Comparison of ENCODE assay signal across 17 cellular contexts in the genomic region with DNA sequence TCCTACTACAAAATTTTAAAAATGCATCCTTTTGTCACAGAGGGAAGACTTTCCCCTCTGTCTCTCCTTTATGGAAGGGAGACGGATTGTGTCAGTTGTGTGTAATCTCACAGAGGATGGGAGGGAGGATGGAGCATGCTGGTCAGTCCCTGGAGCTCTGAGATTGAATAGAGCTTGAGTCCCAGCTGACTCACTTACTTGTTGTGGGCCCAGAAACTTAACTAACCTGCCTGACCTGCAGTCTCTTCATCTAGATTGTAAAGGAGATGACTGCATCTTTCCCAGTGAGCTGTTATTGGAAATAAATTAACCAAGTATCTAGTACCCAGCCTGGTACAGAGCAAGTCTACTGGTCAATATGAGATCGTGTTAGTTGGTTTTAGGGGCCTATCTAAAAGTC.
DNase-seq lines count a peak whose midpoint lies in the region; ATAC-seq and TF ChIP-seq lines count a peak whose summit lies in the region.
"Had no signal": no experiment of that assay in that cellular context is flagged by ENCODE, and none has a peak within 500 bp of the region (broad histone marks: within the 10 kb centered on the region; RNA-seq: fewer than 3 reads in every experiment).

No MANE protein-coding gene starts in this region.

- no peak for DNase-seq in activated naive CD4-positive, alpha-beta T cell treated with anti-CD3 and anti-CD28 coated beads, Interleukin-2, amount 50 U/mL, for 72 hours (ENCODE audit: low spot score in 2 of 2)
- DNase-seq in activated naive CD4-positive, alpha-beta T cell treated with Interleukin-2 at 50 U/mL for 16 hours: no peak
- no peak for DNase-seq in activated naive CD8-positive, alpha-beta T cell treated with anti-CD3 and anti-CD28 coated beads, Interleukin-2, amount 50 U/mL, for 24 hours
- DNase-seq: ACHN, AML-193, DMS 273 treated with DMSO at 0.1 percent for 48 hours, H9, NCI-H1105, NCI-H1694, NCI-H2227 treated with DMSO at 0.1 percent for 48 hours, NCI-H524 had no signal

- no peaks in the 10 kb centered on the region for H3K36me3 ChIP-seq in OCI-LY3 (replicated peaks; ENCODE audit: low read depth, low read length)

- peaks cover 48% of the 10 kb centered on the region for H3K4me1 Mint-ChIP-seq in activated naive CD8-positive, alpha-beta T cell treated with anti-CD3 and anti-CD28 coated beads, Interleukin-2, amount 50 U/mL, for 24 hours
- peaks cover 16% of the 10 kb centered on the region for H3K4me1 Mint-ChIP-seq in stimulated activated memory B cell treated with anti-CD40 and anti-IgM and Interleukin-4, amounts not matched to agents 10 μg/mL and 1 μg/mL and 100 μg/mL, for 72 hours
- H3K4me1 Mint-ChIP-seq: H9 had no signal

- H3K9me3 ChIP-seq in OCI-LY3 (ENCODE audit: insufficient read depth, low read length): no peaks in the 10 kb centered on the region

- peak; percentile 23 to 26 for ATAC-seq in activated naive CD4-positive, alpha-beta T cell treated with anti-CD3 and anti-CD28 coated beads, Interleukin-2, amount 50 U/mL, for 72 hours
- peak; percentile 33 for ATAC-seq in activated naive CD8-positive, alpha-beta T cell treated with anti-CD3 and anti-CD28 coated beads, Interleukin-2, amount 50 U/mL, for 24 hours
- ATAC-seq in stimulated activated memory B cell treated with anti-CD40 and anti-IgM and Interleukin-4, amounts not matched to agents 10 μg/mL and 1 μg/mL and 100 μg/mL, for 72 hours: no peak
- ATAC-seq in GM19023 (IDR thresholded peaks at IDR 0.05; ENCODE audit: unreplicated experiment) (no peak), GM19455 (IDR thresholded peaks at IDR 0.05; ENCODE audit: unreplicated experiment) (no peak)

- H3K9ac ChIP-seq in OCI-LY3 (ENCODE audit: low read length): no peak overlapping the region

- H2AFZ ChIP-seq in OCI-LY3 (ENCODE audit: low read depth, low read length): no peak overlapping the region

- H3K27me3 ChIP-seq in OCI-LY3 (ENCODE audit: low read depth, low read length): no peaks in the 10 kb centered on the region

- peaks cover 0 to 5% of the 10 kb centered on the region in 2 donors for H3K9me3 Mint-ChIP-seq in activated naive CD4-positive, alpha-beta T cell treated with anti-CD3 and anti-CD28 coated beads, Interleukin-2, amount 50 U/mL, for 72 hours
- no peaks in the 10 kb centered on the region for H3K9me3 Mint-ChIP-seq in activated naive CD8-positive, alpha-beta T cell treated with anti-CD3 and anti-CD28 coated beads, Interleukin-2, amount 50 U/mL, for 24 hours
- no peaks in the 10 kb centered on the region for H3K9me3 Mint-ChIP-seq in stimulated activated memory B cell treated with anti-CD40 and anti-IgM and Interleukin-4, amounts not matched to agents 10 μg/mL and 1 μg/mL and 100 μg/mL, for 72 hours
- H3K9me3 Mint-ChIP-seq: CD14-positive monocyte, H9 had no signal

- H3K4me1 ChIP-seq in OCI-LY3 (ENCODE audit: low read length): peaks cover 25% of the 10 kb centered on the region

- H4K20me1 ChIP-seq in OCI-LY3 (ENCODE audit: insufficient read depth, low read length): no peaks in the 10 kb centered on the region

- H3K4me3 ChIP-seq in OCI-LY3 (ENCODE audit: low read length): no peak overlapping the region

- no peak for TF ChIP-seq CTCF in OCI-LY3 (IDR thresholded peaks at IDR 0.05; ENCODE audit: low read depth, low read length)

- H3K27ac ChIP-seq in OCI-LY3 (ENCODE audit: low read length): no peak overlapping the region
- H3K27ac ChIP-seq: RWPE1 had no signal

- no peaks in the 10 kb centered on the region for H3K79me2 ChIP-seq in OCI-LY3 (ENCODE audit: low read length)

- H3K4me3 Mint-ChIP-seq in activated naive CD8-positive, alpha-beta T cell treated with anti-CD3 and anti-CD28 coated beads, Interleukin-2, amount 50 U/mL, for 24 hours: peak overlapping the region; percentile 40
- no peak overlapping the region for H3K4me3 Mint-ChIP-seq in stimulated activated memory B cell treated with anti-CD40 and anti-IgM and Interleukin-4, amounts not matched to agents 10 μg/mL and 1 μg/mL and 100 μg/mL, for 72 hours
- H3K4me3 Mint-ChIP-seq: CD14-positive monocyte, H9 had no signal

- peak overlapping the region in 1 of 2 donors; percentile 78 for H3K27ac Mint-ChIP-seq in activated naive CD4-positive, alpha-beta T cell treated with anti-CD3 and anti-CD28 coated beads, Interleukin-2, amount 50 U/mL, for 72 hours
- peak overlapping the region; percentile 74 for H3K27ac Mint-ChIP-seq in activated naive CD8-positive, alpha-beta T cell treated with anti-CD3 and anti-CD28 coated beads, Interleukin-2, amount 50 U/mL, for 24 hours
- H3K27ac Mint-ChIP-seq in stimulated activated memory B cell treated with anti-CD40 and anti-IgM and Interleukin-4, amounts not matched to agents 10 μg/mL and 1 μg/mL and 100 μg/mL, for 72 hours: peak overlapping the region; percentile 46

- H3K27me3 Mint-ChIP-seq in activated naive CD8-positive, alpha-beta T cell treated with anti-CD3 and anti-CD28 coated beads, Interleukin-2, amount 50 U/mL, for 24 hours: peaks cover 9% of the 10 kb centered on the region
- H3K27me3 Mint-ChIP-seq in stimulated activated memory B cell treated with anti-CD40 and anti-IgM and Interleukin-4, amounts not matched to agents 10 μg/mL and 1 μg/mL and 100 μg/mL, for 72 hours: no peaks in the 10 kb centered on the region

- H3K4me2 ChIP-seq in OCI-LY3 (ENCODE audit: low read length): peak overlapping the region; percentile 49

- H3K36me3 Mint-ChIP-seq in activated naive CD4-positive, alpha-beta T cell treated with anti-CD3 and anti-CD28 coated beads, Interleukin-2, amount 50 U/mL, for 72 hours: no peaks in the 10 kb centered on the region
- no peaks in the 10 kb centered on the region for H3K36me3 Mint-ChIP-seq in activated naive CD8-positive, alpha-beta T cell treated with anti-CD3 and anti-CD28 coated beads, Interleukin-2, amount 50 U/mL, for 24 hours (ENCODE audit: low read depth)
- no peaks in the 10 kb centered on the region for H3K36me3 Mint-ChIP-seq in stimulated activated memory B cell treated with anti-CD40 and anti-IgM and Interleukin-4, amounts not matched to agents 10 μg/mL and 1 μg/mL and 100 μg/mL, for 72 hours
- H3K36me3 Mint-ChIP-seq: CD14-positive monocyte had no signal

Comparison
In these comparisons a context has a peak if more than half of its experiments do, and no peak if none do; other contexts are left out.
1. ATAC-seq: peak in activated naive CD4-positive, alpha-beta T cell treated with anti-CD3 and anti-CD28 coated beads, Interleukin-2, amount 50 U/mL, for 72 hours (2 of 2) and activated naive CD8-positive, alpha-beta T cell treated with anti-CD3 and anti-CD28 coated beads, Interleukin-2, amount 50 U/mL, for 24 hours (single experiment); none in stimulated activated memory B cell treated with anti-CD40 and anti-IgM and Interleukin-4, amounts not matched to agents 10 μg/mL and 1 μg/mL and 100 μg/mL, for 72 hours (single experiment), GM19023 (single experiment) and GM19455 (single experiment).